13 cellular contexts compared by ENCODE assay signal in the genomic region with DNA sequence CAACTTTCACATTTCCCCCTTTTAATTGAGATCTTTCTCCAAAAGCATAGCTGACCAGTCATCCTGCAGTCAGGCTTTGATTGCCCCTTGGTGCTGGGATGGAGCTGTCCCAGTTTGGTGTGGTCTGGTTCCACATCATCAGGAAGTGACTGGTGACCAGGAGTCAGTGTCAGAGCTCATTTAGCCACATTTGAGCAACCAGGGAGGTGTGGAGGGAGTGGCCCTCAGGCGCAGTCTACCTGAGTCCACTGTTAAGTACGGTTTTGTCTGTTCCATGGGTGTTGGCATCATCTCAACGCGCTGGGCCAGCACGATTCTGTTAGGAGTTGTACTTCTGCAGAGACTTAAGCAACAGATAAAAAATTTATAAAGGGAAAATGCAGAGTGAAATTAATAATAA.
"Had no signal": no experiment of that assay in that cellular context is flagged by ENCODE, and none has a peak within 500 bp of the region (broad histone marks: within the 10 kb centered on the region; RNA-seq: fewer than 3 reads in every experiment).

No MANE protein-coding gene starts in this region.

- H3K4me1 ChIP-seq: parathyroid adenoma had no signal

- DNase-seq: cortex of kidney; natural killer cell; stimulated activated CD4-positive, alpha-beta T cell treated with anti-CD3 and anti-CD28 coated beads, Interleukin-1b, Interleukin-23, amount 100 ng/mL, for 48 hours; stimulated activated CD4-positive, alpha-beta T cell treated with anti-CD3 and anti-CD28 coated beads, Interleukin-4, amount 100 ng/mL, for 1 hour; stimulated activated CD8-positive, alpha-beta memory T cell treated with anti-CD3 and anti-CD28 coated beads, Interleukin-4, amount 100 ng/mL, for 48 hours; upper lobe of right lung had no signal

- H3K27ac ChIP-seq: neutrophil, parathyroid adenoma, suprapubic skin, transverse colon, upper lobe of right lung, vagina had no signal

- H3K9me3 ChIP-seq: neutrophil, suprapubic skin, transverse colon, upper lobe of right lung, vagina had no signal

- H3K36me3 ChIP-seq: neutrophil, transverse colon, upper lobe of right lung, vagina had no signal

- H3K4me3 ChIP-seq: lung, smooth muscle cell, suprapubic skin, transverse colon, upper lobe of right lung, vagina had no signal

- H3K4me2 ChIP-seq: smooth muscle cell had no signal

- H3K27me3 ChIP-seq: neutrophil, suprapubic skin, transverse colon, upper lobe of right lung, vagina had no signal

- H3K9ac ChIP-seq: parathyroid adenoma had no signal

- H2AFZ ChIP-seq: parathyroid adenoma had no signal
